Comparison of ENCODE assay signal across 8 cellular contexts in genomic region chr1:40691538-40692428, GRCh38. TPM values are rescaled to one million over a fixed set of nuclear protein-coding genes. Genes with fewer than 3 reads are reported as not detected.
A peak's percentile ranks its signal among the peaks of the same experiment; 100 is the strongest.
DNase-seq lines count a peak whose midpoint lies in the region; ATAC-seq and TF ChIP-seq lines count a peak whose summit lies in the region.

Gene NFYC, plus strand, starts transcription at chr1:40691704. Its CDS starts 47,140 bp downstream, at chr1:40738844.

- peaks cover 47% of the 10 kb centered on the region for H3K4me1 Mint-ChIP-seq in activated naive CD8-positive, alpha-beta T cell treated with anti-CD3 and anti-CD28 coated beads, Interleukin-2, amount 10 ng/mL, durations not matched to agents 7 days and 5 days

- H3F3A ChIP-seq in SU-DHL-6 (ENCODE audit: insufficient read depth) = peaks cover 14% of the 10 kb centered on the region; the same call in 1 of the 2 replicates

- H3K36me3 ChIP-seq in SU-DHL-6 (ENCODE audit: low read length) = peaks cover 1% of the 10 kb centered on the region; the same call in 1 of the 2 replicates
- H3K36me3 ChIP-seq in ovary = no peaks in the 10 kb centered on the region
- H3K36me3 ChIP-seq in thyroid gland = no peaks in the 10 kb centered on the region

- H3K4me3 ChIP-seq in SU-DHL-6 (ENCODE audit: insufficient read depth, low read length, poor library complexity, severe bottlenecking) (peak within 1 kb of the TSS; percentile 86), ovary (peak within 1 kb of the TSS; percentile 99), thyroid gland (replicated peaks in 1 of 3) (peak within 1 kb of the TSS; percentile 80 to 98 (median 90))

- no peaks in the 10 kb centered on the region for H3K9me2 ChIP-seq in SU-DHL-6 (replicated peaks; ENCODE audit: insufficient read depth, low read length)

- H3K27me3 ChIP-seq in SU-DHL-6 (ENCODE audit: low read length) (no peaks in the 10 kb centered on the region), ovary (no peaks in the 10 kb centered on the region), thyroid gland (no peaks in the 10 kb centered on the region)

- H3K27me3 Mint-ChIP-seq in activated naive CD8-positive, alpha-beta T cell treated with anti-CD3 and anti-CD28 coated beads, Interleukin-2, amount 10 ng/mL, durations not matched to agents 7 days and 5 days = no peaks in the 10 kb centered on the region

- intact Hi-C loops in head of caudate nucleus (cut with DNase I) = loop anchor here (2.0 kb wide), 1 partner anchor 17 kb away; no protein-coding TSS in a partner anchor
- intact Hi-C loops in ovary (cut with DNase I) = no loop called here
- intact Hi-C loops in thyroid gland (cut with DNase I) = loop anchor here (10.0 kb wide), 1 partner anchor 93 kb away; the partner anchor contains the start of gene KCNQ4

- H3K4me1 ChIP-seq in ovary (ENCODE audit: insufficient read depth) (peaks cover 1% of the 10 kb centered on the region), thyroid gland (peaks cover 19 to 20% of the 10 kb centered on the region in 2 donors)

- no peaks in the 10 kb centered on the region for H3K9me3 Mint-ChIP-seq in activated naive CD8-positive, alpha-beta T cell treated with anti-CD3 and anti-CD28 coated beads, Interleukin-2, amount 10 ng/mL, durations not matched to agents 7 days and 5 days

- 0 to 1% (median 0%) methylated on average over 59 to 84 of the region's 84 CpGs for WGBS in ovary, 3 donors
- 0 to 1% methylated on average over 25 to 26 of the region's 84 CpGs for WGBS in thyroid gland, 2 donors

- H2AFZ ChIP-seq in SU-DHL-6 (ENCODE audit: low read depth, low read length, severe bottlenecking) = peak within 1 kb of the TSS; percentile 50

- no peaks in the 10 kb centered on the region for H3K9me3 ChIP-seq in SU-DHL-6 (ENCODE audit: insufficient read depth, low read length)
- H3K9me3 ChIP-seq in ovary = no peaks in the 10 kb centered on the region
- no peaks in the 10 kb centered on the region for H3K9me3 ChIP-seq in thyroid gland

- H3K27ac ChIP-seq in SU-DHL-6 (ENCODE audit: low read depth, low read length) (peak within 1 kb of the TSS; percentile 90), ovary (peak within 1 kb of the TSS; percentile 99 to 100), thyroid gland (peak within 1 kb of the TSS; percentile 99 to 100 (median 99))

- H3K4me2 ChIP-seq in SU-DHL-6 (ENCODE audit: low read depth, low read length, poor library complexity, severe bottlenecking) = peak within 1 kb of the TSS; percentile 98

- TF ChIP-seq EP300 in ovary (IDR thresholded peaks at IDR 0.05) = no peak

- peak; percentile 84 for ATAC-seq in HG02642 (IDR thresholded peaks at IDR 0.05; ENCODE audit: poor library complexity, unreplicated experiment)
- peak; percentile 90 for ATAC-seq in activated naive CD8-positive, alpha-beta T cell treated with anti-CD3 and anti-CD28 coated beads, Interleukin-2, amount 10 ng/mL, durations not matched to agents 7 days and 5 days (ENCODE audit: low read depth)

- peaks cover 32% of the 10 kb centered on the region for H3K36me3 Mint-ChIP-seq in activated naive CD8-positive, alpha-beta T cell treated with anti-CD3 and anti-CD28 coated beads, Interleukin-2, amount 10 ng/mL, durations not matched to agents 7 days and 5 days

- H3K9ac ChIP-seq in SU-DHL-6 (ENCODE audit: low read length) = peak within 1 kb of the TSS; percentile 98

- H4K20me1 ChIP-seq in SU-DHL-6 (ENCODE audit: low read depth, low read length) = no peaks in the 10 kb centered on the region

- TF ChIP-seq CTCF in GM10266 (IDR thresholded peaks at IDR 0.05; ENCODE audit: control insufficient read depth, insufficient read depth, low read depth, missing control alignments) (no peak), SU-DHL-6 (IDR thresholded peaks at IDR 0.05; ENCODE audit: insufficient read depth, low read length, poor library complexity, severe bottlenecking) (no peak), ovary (IDR thresholded peaks at IDR 0.05) (peak in 2 of 3 donors; percentile 21 to 39), thyroid gland (IDR thresholded peaks at IDR 0.05) (peak in 1 of 6 experiments; percentile 12)

- peaks cover 68% of the 10 kb centered on the region for H3K79me2 ChIP-seq in SU-DHL-6 (ENCODE audit: insufficient read depth, low read length)

- POLR2A ChIA-PET in activated naive CD8-positive, alpha-beta T cell treated with anti-CD3 and anti-CD28 coated beads, Interleukin-2, amount 10 ng/mL, durations not matched to agents 7 days and 5 days (lab: Charles Lee) = interaction anchor here (0.5 to 5.6 kb wide), 39 partner anchors 10 to 450 kb away, joined by 3 to 82 read pairs (median 5); partner anchors contain the start of genes CITED4, CTPS1, RIMS3 and ZNF684

- TF ChIP-seq POLR2A in ovary (IDR thresholded peaks at IDR 0.05) (peak; percentile 97), thyroid gland (IDR thresholded peaks at IDR 0.05) (peak; percentile 93 to 95)

- DNase-seq in GM10266 (ENCODE audit: extremely low spot score) = peak; percentile 94
- peak; percentile 99 for DNase-seq in NCI-H128 (lab: John Stamatoyannopoulos, UW; ENCODE audit: unreplicated experiment)
- DNase-seq in activated naive CD8-positive, alpha-beta T cell treated with anti-CD3 and anti-CD28 coated beads, Interleukin-2, amount 10 ng/mL, durations not matched to agents 7 days and 5 days = peak; percentile 92
- peak; percentile 93 to 98 (median 96) for DNase-seq in head of caudate nucleus
- peak; percentile 95 to 98 (median 98) for DNase-seq in ovary
- peak; percentile 97 to 98 for DNase-seq in thyroid gland

- peak within 1 kb of the TSS; percentile 97 for H3K4me3 Mint-ChIP-seq in activated naive CD8-positive, alpha-beta T cell treated with anti-CD3 and anti-CD28 coated beads, Interleukin-2, amount 10 ng/mL, durations not matched to agents 7 days and 5 days

- peak within 1 kb of the TSS; percentile 98 for H3K27ac Mint-ChIP-seq in activated naive CD8-positive, alpha-beta T cell treated with anti-CD3 and anti-CD28 coated beads, Interleukin-2, amount 10 ng/mL, durations not matched to agents 7 days and 5 days

RNA-seq across cellular contexts. Expression of gene NFYC, which starts in this region (rescaled TPM):
- 10 to 100 TPM; 65.0 to 66.6 TPM for total RNA-seq in activated naive CD8-positive, alpha-beta T cell treated with anti-CD3 and anti-CD28 coated beads, Interleukin-2, amount 10 ng/mL, durations not matched to agents 7 days and 5 days
- total RNA-seq in ovary (10 to 100 TPM; 28.8 to 65.6 (median 45.1) TPM), thyroid gland (100 to 1,000 TPM in 1 of 4 donors, 10 to 100 TPM in 3; 70.5 to 175 (median 96.7) TPM)
- polyA plus RNA-seq in ovary = 10 to 100 TPM; 44.1 to 90.9 TPM

Comparison
In these comparisons a context has a peak if more than half of its experiments do, and no peak if none do; other contexts are left out.
1. Peak in every context shown above with its lines: DNase-seq, ATAC-seq, H3K4me3 ChIP-seq and H3K27ac ChIP-seq.
2. CTCF ChIP-seq: peak in ovary (2 of 3); none in GM10266 (single experiment) and SU-DHL-6 (single experiment).
3. intact Hi-C loops: an anchor here in head of caudate nucleus (2.0 kb wide) and thyroid gland (10.0 kb wide); none called in ovary.